17 cellular contexts compared by ENCODE assay signal in the genomic region with DNA sequence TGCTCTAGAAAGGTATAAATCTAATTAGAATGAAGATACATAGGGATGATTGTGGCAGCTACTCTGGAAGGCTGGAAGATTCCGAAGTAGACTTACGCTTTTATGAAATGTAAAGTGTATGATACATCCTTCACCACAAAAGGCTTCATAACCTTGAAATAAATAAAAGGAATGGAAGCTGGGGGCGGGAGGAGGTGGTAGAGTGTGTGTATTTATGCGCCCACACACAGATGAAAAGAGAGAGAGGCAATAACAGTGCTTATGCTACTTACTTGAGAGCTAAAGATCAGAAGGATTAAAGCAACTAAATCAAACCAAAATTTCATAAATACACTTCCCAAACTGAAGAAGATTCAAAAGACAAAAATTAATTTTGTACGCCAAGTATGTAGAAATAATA. TPM values are rescaled to one million over a fixed set of nuclear protein-coding genes. Genes with fewer than 3 reads are reported as not detected.
"Had no signal": no experiment of that assay in that cellular context is flagged by ENCODE, and none has a peak within 500 bp of the region (broad histone marks: within the 10 kb centered on the region; RNA-seq: fewer than 3 reads in every experiment).

No MANE protein-coding gene starts in this region.

- H3K27ac ChIP-seq: breast epithelium, lower lobe of right lung had no signal

- H3K9me3 Mint-ChIP-seq: activated CD4-positive, alpha-beta T cell treated with anti-CD3 and anti-CD28 coated beads, Interleukin-2, amount 10 ng/mL, durations not matched to agents 7 days and 5 days had no signal

- H3K36me3 ChIP-seq: breast epithelium had no signal

- DNase-seq: activated CD4-positive, alpha-beta T cell treated with anti-CD3 and anti-CD28 coated beads, Interleukin-2, amount 10 ng/mL, durations not matched to agents 7 days and 5 days; activated CD8-positive, alpha-beta T cell treated with anti-CD3 and anti-CD28 coated beads, Interleukin-2, amount 10 ng/mL, durations not matched to agents 7 days and 5 days; activated naive CD4-positive, alpha-beta T cell; aorta; cerebellar nuclear complex; effector CD4-positive, alpha-beta T cell; lower lobe of right lung; stimulated activated CD4-positive, alpha-beta T cell treated with anti-CD3 and anti-CD28 coated beads, Interleukin-2, amount 100 ng/mL, for 24 hours; upper lobe of left lung had no signal

- H3K4me3 Mint-ChIP-seq: activated CD4-positive, alpha-beta T cell treated with anti-CD3 and anti-CD28 coated beads, Interleukin-2, amount 10 ng/mL, durations not matched to agents 7 days and 5 days; activated CD8-positive, alpha-beta T cell treated with anti-CD3 and anti-CD28 coated beads, Interleukin-2, amount 10 ng/mL, durations not matched to agents 7 days and 5 days had no signal

- H3K27me3 Mint-ChIP-seq: activated CD4-positive, alpha-beta T cell treated with anti-CD3 and anti-CD28 coated beads, Interleukin-2, amount 10 ng/mL, durations not matched to agents 7 days and 5 days had no signal

- H3K27me3 ChIP-seq: breast epithelium, esophagus muscularis mucosa, gastroesophageal sphincter, right atrium auricular region, testis, upper lobe of left lung had no signal

- ATAC-seq: activated CD8-positive, alpha-beta T cell treated with anti-CD3 and anti-CD28 coated beads, Interleukin-2, amount 10 ng/mL, durations not matched to agents 7 days and 5 days; lower lobe of right lung had no signal

- FAIRE-seq: endothelial cell of umbilical vein had no signal

- H3K27ac Mint-ChIP-seq: activated CD4-positive, alpha-beta T cell treated with anti-CD3 and anti-CD28 coated beads, Interleukin-2, amount 10 ng/mL, durations not matched to agents 7 days and 5 days; activated CD8-positive, alpha-beta T cell treated with anti-CD3 and anti-CD28 coated beads, Interleukin-2, amount 10 ng/mL, durations not matched to agents 7 days and 5 days had no signal

- H3K4me1 ChIP-seq: breast epithelium, lower lobe of right lung, upper lobe of left lung had no signal

- H3K4me3 ChIP-seq: breast epithelium, esophagus muscularis mucosa, gastroesophageal sphincter, lower lobe of right lung, right atrium auricular region, testis, upper lobe of left lung had no signal

- H3K9me3 ChIP-seq: breast epithelium, esophagus muscularis mucosa, gastroesophageal sphincter, lower lobe of right lung, right atrium auricular region, testis, upper lobe of left lung had no signal

RNA-seq across cellular contexts. Expression of a gene that starts 51.3 kb away (rescaled TPM):
- total RNA-seq: activated CD4-positive, alpha-beta T cell treated with anti-CD3 and anti-CD28 coated beads, Interleukin-2, amount 10 ng/mL, durations not matched to agents 7 days and 5 days; activated CD8-positive, alpha-beta T cell treated with anti-CD3 and anti-CD28 coated beads, Interleukin-2, amount 10 ng/mL, durations not matched to agents 7 days and 5 days; endothelial cell of umbilical vein; T-helper 2 cell treated with Interferon-gamma antibody and Interleukin-4, amounts not matched to agents 100 ng/mL and 5 ng/mL, for 36 hours had no signal
- polyA plus RNA-seq: endothelial cell of umbilical vein, neural cell had no signal
